ENCODE assay signal across 8 cellular contexts in the genomic region with DNA sequence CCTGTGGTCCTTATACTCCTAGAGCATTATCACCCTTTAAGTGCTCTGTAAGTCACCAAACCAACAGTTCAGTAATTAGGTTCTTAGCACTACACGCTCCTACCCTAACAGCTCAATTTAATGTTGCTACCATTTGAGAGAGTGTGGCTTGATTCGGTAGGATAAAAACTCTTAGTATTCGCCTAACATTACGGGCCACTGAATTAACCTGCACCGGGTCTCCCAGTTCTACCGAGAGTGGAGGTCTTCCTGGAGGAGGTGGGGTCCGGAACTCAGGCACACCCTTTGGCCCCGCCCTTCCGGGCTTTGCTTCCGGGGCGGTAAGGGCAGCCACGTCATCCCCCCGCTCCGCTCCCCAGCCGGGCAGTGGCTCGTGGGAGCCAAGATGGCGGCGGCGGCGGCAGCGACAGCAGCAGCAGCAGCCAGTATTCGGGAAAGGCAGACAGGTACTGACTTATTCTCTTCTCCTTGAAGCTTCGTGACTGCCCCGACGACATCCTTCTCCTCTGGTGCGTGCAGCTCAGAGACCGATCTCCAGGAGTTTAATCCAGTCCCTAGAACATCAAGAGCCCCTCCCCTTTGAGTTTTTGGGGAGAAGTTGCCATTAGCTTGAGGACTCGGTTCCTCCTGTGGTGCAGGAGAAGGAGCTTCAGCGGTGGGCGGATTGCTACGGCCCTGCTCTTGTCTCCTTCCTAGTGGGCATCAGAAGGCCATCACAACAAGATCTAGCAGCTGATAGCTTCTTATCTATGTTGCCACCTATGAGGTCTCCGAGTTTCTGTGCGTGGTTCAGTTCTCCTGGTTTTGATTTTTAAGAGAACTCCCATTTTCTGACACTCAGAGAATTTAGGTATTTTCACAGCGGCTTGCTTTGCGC. TPM values are rescaled to one million over a fixed set of nuclear protein-coding genes. Genes with fewer than 3 reads are reported as not detected.
DNase-seq lines count a peak whose midpoint lies in the region; ATAC-seq and TF ChIP-seq lines count a peak whose summit lies in the region.

Gene SCFD1, plus strand, starts transcription at position 366 of the 877 bp plus-strand sequence. Its CDS starts 20 bp downstream, at position 386.

- H3K4me3 ChIP-seq in NT2/D1 (ENCODE audit: insufficient read length, low read depth) (peak within 1 kb of the TSS; percentile 88), endodermal cell (ENCODE audit: low read length) (peak within 1 kb of the TSS; percentile 92), mesendoderm (ENCODE audit: low read length) (peak within 1 kb of the TSS; percentile 88)

- H3K27ac ChIP-seq in endodermal cell (ENCODE audit: low read depth, low read length) (peak within 1 kb of the TSS; percentile 95), mesendoderm (ENCODE audit: low read depth, low read length) (peak within 1 kb of the TSS; percentile 94)

- H3K4me2 ChIP-seq in mesendoderm (ENCODE audit: low read length): peak within 1 kb of the TSS; percentile 53

- peaks cover 9% of the 10 kb centered on the region for H3K79me1 ChIP-seq in mesendoderm (ENCODE audit: low read length)

- no peak within 1 kb of the TSS for H4K5ac ChIP-seq in mesendoderm (ENCODE audit: low read length)

- peak within 1 kb of the TSS; percentile 58 for H2BK5ac ChIP-seq in mesendoderm (ENCODE audit: low read length)

- H3K27ac Mint-ChIP-seq in endodermal cell: peak within 1 kb of the TSS; percentile 99

- H3K56ac ChIP-seq in mesendoderm (ENCODE audit: low read length): peak within 1 kb of the TSS; percentile 96

- peak within 1 kb of the TSS; percentile 24 for H2BK120ac ChIP-seq in mesendoderm (ENCODE audit: low read depth, low read length)

- H3K4me1 ChIP-seq in NT2/D1 (ENCODE audit: insufficient read depth, insufficient read length) (no peaks in the 10 kb centered on the region), endodermal cell (ENCODE audit: control insufficient read depth, insufficient read depth, low read length) (no peaks in the 10 kb centered on the region), mesendoderm (ENCODE audit: control insufficient read depth, low read depth, low read length) (peaks cover 2% of the 10 kb centered on the region)

- no peaks in the 10 kb centered on the region for H3K9me3 Mint-ChIP-seq in endodermal cell

- H3K4me1 Mint-ChIP-seq in endodermal cell: peaks cover 16% of the 10 kb centered on the region

- peak; percentile 92 for ATAC-seq in GM21367 (IDR thresholded peaks at IDR 0.05; ENCODE audit: unreplicated experiment)

- peak within 1 kb of the TSS; percentile 92 for H3K4me3 Mint-ChIP-seq in endodermal cell

- H3K36me3 ChIP-seq in NT2/D1 (ENCODE audit: insufficient read depth, insufficient read length, low read length): peaks cover 17% of the 10 kb centered on the region
- peaks cover 21% of the 10 kb centered on the region for H3K36me3 ChIP-seq in endodermal cell (ENCODE audit: control insufficient read depth, insufficient read depth, low read length)
- no peaks in the 10 kb centered on the region for H3K36me3 ChIP-seq in mesendoderm (ENCODE audit: control insufficient read depth, insufficient read depth, low read length)

- TF ChIP-seq CTCF in endodermal cell (conservative IDR thresholded peaks at IDR 0.05): no peak

- no peak within 1 kb of the TSS for H2BK15ac ChIP-seq in mesendoderm (replicated peaks; ENCODE audit: low read depth)

- peak within 1 kb of the TSS; percentile 93 for H3K18ac ChIP-seq in mesendoderm (ENCODE audit: low read length)

- H3K79me2 ChIP-seq in mesendoderm (ENCODE audit: control insufficient read depth, insufficient read depth, low read length): peaks cover 25% of the 10 kb centered on the region

- H3K9ac ChIP-seq in NT2/D1 (ENCODE audit: insufficient read length, low read depth): peak within 1 kb of the TSS; percentile 97
- H3K9ac ChIP-seq in endodermal cell (ENCODE audit: extremely low read depth, low read length, poor library complexity, severe bottlenecking): peak within 1 kb of the TSS; percentile 97
- H3K9ac ChIP-seq in mesendoderm (ENCODE audit: low read length): peak within 1 kb of the TSS; percentile 93

- H2AK5ac ChIP-seq in mesendoderm (ENCODE audit: low read length): no peak within 1 kb of the TSS

- H3K9me3 ChIP-seq in NT2/D1 (ENCODE audit: insufficient read depth, low read length): no peaks in the 10 kb centered on the region
- no peaks in the 10 kb centered on the region for H3K9me3 ChIP-seq in endodermal cell (ENCODE audit: control insufficient read depth, low read length)

- peak; percentile 76 for DNase-seq in COLO829 (ENCODE audit: low spot score)
- peak in 74 of 76 experiments; percentile 48 to 93 (median 85) for DNase-seq in HUDEP-2 (lab: John Stamatoyannopoulos, UW; ENCODE audit: unreplicated experiment in 76 of 76)
- peak; percentile 85 for DNase-seq in NT2/D1 (ENCODE audit: low read depth, low spot score)
- peak; percentile 59 for DNase-seq in activated CD8-positive, alpha-beta memory T cell treated with anti-CD3 and anti-CD28 coated beads, Interleukin-2, amount 50 U/mL, for 1 hour (ENCODE audit: extremely low read depth)
- DNase-seq in endodermal cell: peak; percentile 98
- DNase-seq in mesendoderm: peak; percentile 97
- DNase-seq in stimulated activated CD8-positive, alpha-beta memory T cell treated with anti-CD3 and anti-CD28 coated beads, Interleukin-15, amount 100 ng/mL, for 24 hours (ENCODE audit: low read depth): peak; percentile 85

- H4K8ac ChIP-seq in mesendoderm (ENCODE audit: low read depth, low read length): peak within 1 kb of the TSS; percentile 95

- peaks cover 4% of the 10 kb centered on the region for H3K36me3 Mint-ChIP-seq in endodermal cell (ENCODE audit: low read depth)

- H3K4ac ChIP-seq in mesendoderm (ENCODE audit: low read depth, low read length): peak within 1 kb of the TSS; percentile 79

- H3K27me3 ChIP-seq in NT2/D1 (ENCODE audit: insufficient read depth, insufficient read length) (no peaks in the 10 kb centered on the region), endodermal cell (ENCODE audit: control insufficient read depth, insufficient read depth, low read length, poor library complexity, severe bottlenecking) (no peaks in the 10 kb centered on the region), mesendoderm (ENCODE audit: insufficient read depth, low read length, poor library complexity) (no peaks in the 10 kb centered on the region)

- peak within 1 kb of the TSS; percentile 72 for H3K23ac ChIP-seq in mesendoderm (ENCODE audit: low read length)

- 0% methylated on average over 14 to 35 of the region's 35 CpGs for WGBS in endodermal cell (ENCODE audit: insufficient coverage in 1 of 2, insufficient read length in 1 of 2), 2 experiments
- no CpG with 5 or more reads among the region's 35 CpGs for WGBS in mesendoderm (ENCODE audit: extremely low coverage, insufficient coverage, low lambda C conversion rate)

- no peaks in the 10 kb centered on the region for H3K27me3 Mint-ChIP-seq in endodermal cell (ENCODE audit: insufficient read depth)

RNA-seq across cellular contexts. Expression of gene SCFD1, which starts in this region (rescaled TPM):
- total RNA-seq in endodermal cell: 10 to 100 TPM; 82.4 to 98.4 TPM
- polyA plus RNA-seq in endodermal cell (2013, experiment 1 of 2): 54.8 TPM
- 53.3 TPM for polyA plus RNA-seq in endodermal cell (2013, experiment 2 of 2)
- polyA plus RNA-seq in mesendoderm (2013, experiment 1 of 2): 99.3 TPM
- polyA plus RNA-seq in mesendoderm (2013, experiment 2 of 2): 96.9 TPM

Comparison
In these comparisons a context has a peak if more than half of its experiments do, and no peak if none do; other contexts are left out.
1. Peak in every context shown above with its lines: DNase-seq, ATAC-seq, H3K4me3 ChIP-seq and H3K27ac ChIP-seq.